Comparison of ENCODE assay signal across 21 cellular contexts in the genomic region with DNA sequence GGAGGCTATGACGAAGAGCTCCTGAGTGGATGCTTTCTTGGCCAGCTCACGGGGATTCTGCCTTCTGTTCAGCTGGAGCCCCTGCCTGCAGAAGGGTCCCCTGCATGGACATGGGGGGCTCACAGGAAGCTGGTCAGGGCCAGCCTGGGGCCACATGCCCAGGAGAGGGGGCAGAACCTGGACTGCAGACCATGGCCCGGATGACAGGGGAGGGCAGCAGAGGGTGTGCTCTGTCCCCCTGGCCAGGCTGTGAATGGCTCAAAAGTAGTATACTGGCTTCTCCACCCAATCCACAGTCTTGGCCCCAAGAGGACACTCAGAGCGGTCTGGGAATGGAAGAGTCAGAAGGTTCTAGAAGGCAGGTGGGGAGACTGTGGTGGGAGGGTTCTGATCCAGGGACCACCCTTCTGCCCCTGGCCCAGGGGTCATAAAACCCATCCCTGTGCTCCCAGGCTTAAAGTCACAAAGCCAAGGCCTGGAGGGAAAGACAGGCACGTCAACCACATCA. TPM values are rescaled to one million over a fixed set of nuclear protein-coding genes. Genes with fewer than 3 reads are reported as not detected.
A peak's percentile ranks its signal among the peaks of the same experiment; 100 is the strongest.
DNase-seq lines count a peak whose midpoint lies in the region; ATAC-seq and TF ChIP-seq lines count a peak whose summit lies in the region.
"Had no signal": no experiment of that assay in that cellular context is flagged by ENCODE, and none has a peak within 500 bp of the region (broad histone marks: within the 10 kb centered on the region; RNA-seq: fewer than 3 reads in every experiment).

No MANE protein-coding gene starts in this region.

- no peak overlapping the region for H3K4me3 ChIP-seq in endodermal cell (ENCODE audit: low read length)
- H3K4me3 ChIP-seq: heart right ventricle, lower lobe of right lung, MG63, ovary had no signal

- no peaks in the 10 kb centered on the region for H3K4me1 Mint-ChIP-seq in activated naive CD8-positive, alpha-beta T cell treated with anti-CD3 and anti-CD28 coated beads, Interleukin-2, amount 10 ng/mL, durations not matched to agents 7 days and 5 days
- peaks cover 3% of the 10 kb centered on the region for H3K4me1 Mint-ChIP-seq in activated naive CD8-positive, alpha-beta T cell treated with anti-CD3 and anti-CD28 coated beads, Interleukin-2, amount 50 U/mL, for 24 hours
- H3K4me1 Mint-ChIP-seq in endodermal cell (no peaks in the 10 kb centered on the region), osteocyte (ENCODE audit: unreplicated experiment) (peaks cover 23% of the 10 kb centered on the region)
- H3K4me1 Mint-ChIP-seq: immature natural killer cell, T-helper 17 cell had no signal

- peak; percentile 15 for DNase-seq in activated naive CD8-positive, alpha-beta T cell treated with anti-CD3 and anti-CD28 coated beads, Interleukin-2, amount 10 ng/mL, durations not matched to agents 7 days and 5 days
- DNase-seq in activated naive CD8-positive, alpha-beta T cell treated with anti-CD3 and anti-CD28 coated beads, Interleukin-2, amount 50 U/mL, for 24 hours = no peak
- DNase-seq in endodermal cell (peak; percentile 39), osteocyte (ENCODE audit: extremely low spot score, unreplicated experiment) (peak; percentile 59), NCI-H748 treated with DMSO at 0.1 percent for 48 hours (lab: John Stamatoyannopoulos, UW) (no peak), HK-2 (ENCODE audit: unreplicated experiment) (no peak), NCI-H1930 (lab: John Stamatoyannopoulos, UW) (no peak), GM13977 (ENCODE audit: low spot score) (no peak)
- DNase-seq: activated effector memory CD4-positive, alpha-beta T cell treated with Interleukin-2 at 50 U/mL for 16 hours; CD4-positive, alpha-beta memory T cell; DMS53; immature natural killer cell; MG63; NCI-H146; NCI-H2171 treated with DMSO at 0.1 percent for 48 hours; stimulated activated CD4-positive, alpha-beta T cell treated with anti-CD3 and anti-CD28 coated beads, Interleukin-1b, Interleukin-23, amount 100 ng/mL, for 48 hours had no signal

- H3K27ac ChIP-seq in endodermal cell (ENCODE audit: low read depth, low read length) = no peak overlapping the region
- H3K27ac ChIP-seq: lower lobe of right lung, ovary had no signal

- H3K9me3 Mint-ChIP-seq in activated naive CD8-positive, alpha-beta T cell treated with anti-CD3 and anti-CD28 coated beads, Interleukin-2, amount 10 ng/mL, durations not matched to agents 7 days and 5 days = no peaks in the 10 kb centered on the region
- H3K9me3 Mint-ChIP-seq in activated naive CD8-positive, alpha-beta T cell treated with anti-CD3 and anti-CD28 coated beads, Interleukin-2, amount 50 U/mL, for 24 hours = no peaks in the 10 kb centered on the region
- H3K9me3 Mint-ChIP-seq in endodermal cell (no peaks in the 10 kb centered on the region), osteocyte (ENCODE audit: unreplicated experiment) (no peaks in the 10 kb centered on the region)
- H3K9me3 Mint-ChIP-seq: CD4-positive, alpha-beta memory T cell; immature natural killer cell; stimulated activated naive CD8-positive, alpha-beta T cell treated with anti-CD3 and anti-CD28 coated beads, Interleukin-15, amount 100 ng/mL, for 72 hours had no signal

- H3K36me3 Mint-ChIP-seq in activated naive CD8-positive, alpha-beta T cell treated with anti-CD3 and anti-CD28 coated beads, Interleukin-2, amount 10 ng/mL, durations not matched to agents 7 days and 5 days = no peaks in the 10 kb centered on the region
- no peaks in the 10 kb centered on the region for H3K36me3 Mint-ChIP-seq in activated naive CD8-positive, alpha-beta T cell treated with anti-CD3 and anti-CD28 coated beads, Interleukin-2, amount 50 U/mL, for 24 hours (ENCODE audit: low read depth)
- no peaks in the 10 kb centered on the region for H3K36me3 Mint-ChIP-seq in endodermal cell (ENCODE audit: low read depth)
- H3K36me3 Mint-ChIP-seq in osteocyte (ENCODE audit: unreplicated experiment) = peaks cover 18% of the 10 kb centered on the region
- H3K36me3 Mint-ChIP-seq: CD4-positive, alpha-beta memory T cell had no signal

- 92 to 97% methylated on average over 3 to 5 of the region's 5 CpGs for WGBS in endodermal cell (ENCODE audit: insufficient coverage in 1 of 2, insufficient read length in 1 of 2), 2 experiments

- H3K27ac Mint-ChIP-seq in activated naive CD8-positive, alpha-beta T cell treated with anti-CD3 and anti-CD28 coated beads, Interleukin-2, amount 10 ng/mL, durations not matched to agents 7 days and 5 days = no peak overlapping the region
- H3K27ac Mint-ChIP-seq in activated naive CD8-positive, alpha-beta T cell treated with anti-CD3 and anti-CD28 coated beads, Interleukin-2, amount 50 U/mL, for 24 hours = no peak overlapping the region
- H3K27ac Mint-ChIP-seq in endodermal cell (no peak overlapping the region), osteocyte (ENCODE audit: unreplicated experiment) (no peak overlapping the region)
- H3K27ac Mint-ChIP-seq: CD4-positive, alpha-beta memory T cell; immature natural killer cell; stimulated activated naive CD8-positive, alpha-beta T cell treated with anti-CD3 and anti-CD28 coated beads, Interleukin-15, amount 100 ng/mL, for 72 hours had no signal

- in situ Hi-C loops in GM13977 (cut with MboI; ENCODE audit: low pct_unique_long_range_greater_than_20kb, low sequenced_read_pairs, unreplicated experiment) = no loop called here

- H3K27me3 Mint-ChIP-seq in activated naive CD8-positive, alpha-beta T cell treated with anti-CD3 and anti-CD28 coated beads, Interleukin-2, amount 10 ng/mL, durations not matched to agents 7 days and 5 days = no peaks in the 10 kb centered on the region
- no peaks in the 10 kb centered on the region for H3K27me3 Mint-ChIP-seq in activated naive CD8-positive, alpha-beta T cell treated with anti-CD3 and anti-CD28 coated beads, Interleukin-2, amount 50 U/mL, for 24 hours
- H3K27me3 Mint-ChIP-seq in endodermal cell (ENCODE audit: insufficient read depth) = no peaks in the 10 kb centered on the region
- H3K27me3 Mint-ChIP-seq in osteocyte (ENCODE audit: unreplicated experiment) = no peaks in the 10 kb centered on the region
- H3K27me3 Mint-ChIP-seq: CD4-positive, alpha-beta memory T cell; stimulated activated naive CD8-positive, alpha-beta T cell treated with anti-CD3 and anti-CD28 coated beads, Interleukin-15, amount 100 ng/mL, for 72 hours had no signal

- H3K4me1 ChIP-seq in endodermal cell (ENCODE audit: control insufficient read depth, insufficient read depth, low read length) = no peaks in the 10 kb centered on the region

- no peak overlapping the region for H3K4me3 Mint-ChIP-seq in activated naive CD8-positive, alpha-beta T cell treated with anti-CD3 and anti-CD28 coated beads, Interleukin-2, amount 10 ng/mL, durations not matched to agents 7 days and 5 days
- H3K4me3 Mint-ChIP-seq in activated naive CD8-positive, alpha-beta T cell treated with anti-CD3 and anti-CD28 coated beads, Interleukin-2, amount 50 U/mL, for 24 hours = no peak overlapping the region
- H3K4me3 Mint-ChIP-seq in endodermal cell = no peak overlapping the region
- H3K4me3 Mint-ChIP-seq in osteocyte (ENCODE audit: unreplicated experiment) = no peak overlapping the region
- H3K4me3 Mint-ChIP-seq: CD4-positive, alpha-beta memory T cell; immature natural killer cell; stimulated activated naive CD8-positive, alpha-beta T cell treated with anti-CD3 and anti-CD28 coated beads, Interleukin-15, amount 100 ng/mL, for 72 hours; T-helper 17 cell had no signal

- POLR2A ChIA-PET in activated naive CD8-positive, alpha-beta T cell treated with anti-CD3 and anti-CD28 coated beads, Interleukin-2, amount 10 ng/mL, durations not matched to agents 7 days and 5 days (lab: Charles Lee) = interaction anchor here (0.7 kb wide), 1 partner anchor 33 kb away, joined by 3 read pairs; no protein-coding TSS in a partner anchor

- TF ChIP-seq CTCF in endodermal cell (conservative IDR thresholded peaks at IDR 0.05) (no peak), osteocyte (IDR thresholded peaks at IDR 0.05) (no peak), GM13977 (IDR thresholded peaks at IDR 0.05; ENCODE audit: extremely low read depth, insufficient read depth, missing control alignments) (no peak)

- ATAC-seq in activated naive CD8-positive, alpha-beta T cell treated with anti-CD3 and anti-CD28 coated beads, Interleukin-2, amount 10 ng/mL, durations not matched to agents 7 days and 5 days (ENCODE audit: low read depth) = no peak
- ATAC-seq in activated naive CD8-positive, alpha-beta T cell treated with anti-CD3 and anti-CD28 coated beads, Interleukin-2, amount 50 U/mL, for 24 hours = no peak
- ATAC-seq: lower lobe of right lung; stimulated activated naive CD8-positive, alpha-beta T cell treated with anti-CD3 and anti-CD28 coated beads, Interleukin-15, amount 100 ng/mL, for 72 hours; T-helper 17 cell had no signal

- H3K27me3 ChIP-seq in endodermal cell (ENCODE audit: control insufficient read depth, insufficient read depth, low read length, poor library complexity, severe bottlenecking) = no peaks in the 10 kb centered on the region
- H3K27me3 ChIP-seq: heart right ventricle, MG63, ovary had no signal

- H3K9me3 ChIP-seq in endodermal cell (ENCODE audit: control insufficient read depth, low read length) = no peaks in the 10 kb centered on the region
- H3K9me3 ChIP-seq: heart right ventricle, lower lobe of right lung, MG63, ovary had no signal

- H3K36me3 ChIP-seq in endodermal cell (ENCODE audit: control insufficient read depth, insufficient read depth, low read length) = no peaks in the 10 kb centered on the region
- H3K36me3 ChIP-seq: MG63, ovary had no signal

- H3K9ac ChIP-seq in endodermal cell (ENCODE audit: extremely low read depth, low read length, poor library complexity, severe bottlenecking) = no peak overlapping the region

RNA-seq across cellular contexts. Expression of a gene that starts 40.3 kb away (rescaled TPM):
- total RNA-seq in activated naive CD8-positive, alpha-beta T cell treated with anti-CD3 and anti-CD28 coated beads, Interleukin-2, amount 10 ng/mL, durations not matched to agents 7 days and 5 days = 10 to 100 TPM; 56.9 to 57.0 TPM
- 10 to 100 TPM; 50.4 to 51.0 TPM for total RNA-seq in endodermal cell
- polyA plus RNA-seq in endodermal cell (2013, experiment 1 of 2) = 54.6 TPM
- polyA plus RNA-seq in endodermal cell (2013, experiment 2 of 2) = 46.4 TPM
- total RNA-seq in osteocyte = 17.0 and 20.7 TPM in 2 replicates

RNA-seq across cellular contexts. Expression of a gene that starts 57.9 kb away (rescaled TPM):
- 1 to 10 TPM; 2.4 to 3.2 TPM for total RNA-seq in activated naive CD8-positive, alpha-beta T cell treated with anti-CD3 and anti-CD28 coated beads, Interleukin-2, amount 10 ng/mL, durations not matched to agents 7 days and 5 days
- total RNA-seq in endodermal cell (10 to 100 TPM in 1 of 2 donors, 1 to 10 TPM in 1; 7.6 to 10.7 TPM), osteocyte (85.7 and 88.3 TPM in 2 replicates)
- 11.2 TPM for polyA plus RNA-seq in endodermal cell (2013, experiment 1 of 2)
- 11.5 TPM for polyA plus RNA-seq in endodermal cell (2013, experiment 2 of 2)

Comparison
In these comparisons a context has a peak if more than half of its experiments do, and no peak if none do; other contexts are left out.
1. DNase-seq: peak in activated naive CD8-positive, alpha-beta T cell treated with anti-CD3 and anti-CD28 coated beads, Interleukin-2, amount 10 ng/mL, durations not matched to agents 7 days and 5 days (single experiment), endodermal cell (single experiment) and osteocyte (single experiment); none in activated naive CD8-positive, alpha-beta T cell treated with anti-CD3 and anti-CD28 coated beads, Interleukin-2, amount 50 U/mL, for 24 hours (single experiment), NCI-H748 treated with DMSO at 0.1 percent for 48 hours (single experiment), HK-2 (single experiment), NCI-H1930 (0 of 2) and GM13977 (single experiment).